In genomic region chr4:153592090-153592489, GRCh38 we compare ENCODE assay signal across 1 cellular context.
TF ChIP-seq lines count a peak whose summit lies in the region.

No MANE protein-coding gene starts in this region.

TF ChIP-seq in HepG2, 621 proteins besides CTCF, POLR2A, EP300 and RAD21 (continued from another document):
- TF ChIP-seq HOMEZ (CRISPR knock-in tag; IDR thresholded peaks at IDR 0.05; ENCODE audit: low read depth), result no peak
- no peak for TF ChIP-seq ATF3 (CRISPR knock-in tag; IDR thresholded peaks at IDR 0.05)
- TF ChIP-seq SAP130 (CRISPR knock-in tag; IDR thresholded peaks at IDR 0.05; ENCODE audit: low read depth), result no peak
